ENCODE assay signal across 19 cellular contexts in genomic region chr1:213976665-213977485, GRCh38. TPM values are rescaled to one million over a fixed set of nuclear protein-coding genes. Genes with fewer than 3 reads are reported as not detected.
DNase-seq lines count a peak whose midpoint lies in the region; ATAC-seq, FAIRE-seq and TF ChIP-seq lines count a peak whose summit lies in the region.
"Had no signal": no experiment of that assay in that cellular context is flagged by ENCODE, and none has a peak within 500 bp of the region (broad histone marks: within the 10 kb centered on the region; RNA-seq: fewer than 3 reads in every experiment).

No MANE protein-coding gene starts in this region.

- peak overlapping the region; percentile 47 for H3K4me2 ChIP-seq in endothelial cell of umbilical vein (ENCODE audit: insufficient read depth, low read length)
- H3K4me2 ChIP-seq: BLaER1, KMS-11, SK-N-SH had no signal

- dilution Hi-C loops in endothelial cell of umbilical vein (cut with MboI; ENCODE audit: extremely low pct_ligation_motif_present, low sequenced_read_pairs) = no loop called here

- no peak for TF ChIP-seq CTCF in endothelial cell of umbilical vein (IDR thresholded peaks at IDR 0.05; ENCODE audit: extremely low read depth in 1 of 2, insufficient read depth in 1 of 2, low read depth in 1 of 2, low read length in 2 of 2)

- no peaks in the 10 kb centered on the region for H3K9me1 ChIP-seq in endothelial cell of umbilical vein (replicated peaks; ENCODE audit: control insufficient read depth, extremely low read depth, insufficient read depth, low read length)

- peak overlapping the region; percentile 62 for H3K27ac ChIP-seq in endothelial cell of umbilical vein (ENCODE audit: insufficient read depth, low read depth, low read length)
- H3K27ac ChIP-seq in mesodermal cell (ENCODE audit: low read depth, low read length, severe bottlenecking) = peak overlapping the region; percentile 25
- H3K27ac ChIP-seq: BLaER1, KMS-11 had no signal

- POLR2A ChIA-PET in endothelial cell of umbilical vein (lab: Charles Lee) = interaction anchor here (0.7 to 2.3 kb wide), 3 partner anchors 11 to 143 kb away, joined by 3 to 25 read pairs (median 9); partner anchors contain the start of gene PROX1

- peak; percentile 28 for DNase-seq in HuH-7.5 (ENCODE audit: low spot score)
- DNase-seq in endothelial cell of umbilical vein (ENCODE audit: low read depth, low spot score) = no peak
- no peak for DNase-seq in cerebellar nuclear complex (lab: John Stamatoyannopoulos, UW)
- no peak for DNase-seq in activated CD4-positive, alpha-beta T cell treated with anti-CD3 and anti-CD28 coated beads, Interleukin-2, amount 50 U/mL, for 4 hours
- DNase-seq: CD8-positive, alpha-beta memory T cell; GOT3; HFFc6; NCI-H1092 treated with DMSO at 0.1 percent for 48 hours; NCI-H1694 treated with DMSO at 0.1 percent for 48 hours; NCI-H446 treated with DMSO at 0.1 percent for 48 hours; NCI-H774; Right ventricle myocardium superior; SK-N-SH had no signal

- H3K9ac ChIP-seq in endothelial cell of umbilical vein (replicated peaks; ENCODE audit: extremely low read depth, insufficient read depth, low read length) = no peak overlapping the region
- H3K9ac ChIP-seq: BLaER1, KMS-11, SK-N-SH had no signal

- H3K79me2 ChIP-seq in endothelial cell of umbilical vein (ENCODE audit: control insufficient read depth, insufficient read depth, low read length) = no peaks in the 10 kb centered on the region

- H3K9me3 ChIP-seq in endothelial cell of umbilical vein (replicated peaks; ENCODE audit: control insufficient read depth, insufficient read depth, low read length) = no peaks in the 10 kb centered on the region
- H3K9me3 ChIP-seq in mesodermal cell (ENCODE audit: control insufficient read depth, low read length) = no peaks in the 10 kb centered on the region
- H3K9me3 ChIP-seq: SK-N-SH had no signal

- WGBS in mesodermal cell (ENCODE audit: insufficient coverage in 2 of 2), 2 experiments = 67 to 76% methylated on average over 3 to 7 of the region's 8 CpGs

- no peak for TF ChIP-seq POLR2A in endothelial cell of umbilical vein (IDR thresholded peaks at IDR 0.05; ENCODE audit: low read depth, low read length)

- H3K4me1 ChIP-seq in endothelial cell of umbilical vein (ENCODE audit: control insufficient read depth, extremely low read depth, insufficient read depth, low read length) = peaks cover 36% of the 10 kb centered on the region
- peaks cover 27% of the 10 kb centered on the region for H3K4me1 ChIP-seq in mesodermal cell (ENCODE audit: control insufficient read depth, insufficient read depth, low read length, poor library complexity, severe bottlenecking)

- no peaks in the 10 kb centered on the region for H4K20me1 ChIP-seq in endothelial cell of umbilical vein (replicated peaks; ENCODE audit: control insufficient read depth, extremely low read depth, insufficient read depth, low read length)
- H4K20me1 ChIP-seq: BLaER1 had no signal

- intact Hi-C loops in endothelial cell of umbilical vein (cut with micrococcal nuclease) = no loop called here

- no peaks in the 10 kb centered on the region for H3K36me3 ChIP-seq in endothelial cell of umbilical vein (ENCODE audit: control insufficient read depth in 2 of 2, extremely low read depth in 1 of 2, insufficient read depth in 2 of 2, low read length in 2 of 2)
- no peaks in the 10 kb centered on the region for H3K36me3 ChIP-seq in mesodermal cell (ENCODE audit: control insufficient read depth, insufficient read depth, low read length)
- H3K36me3 ChIP-seq: BLaER1 had no signal

- FAIRE-seq in endothelial cell of umbilical vein (lab: Jason Lieb, UNC) = no peak

- CTCF ChIA-PET in endothelial cell of umbilical vein (lab: Charles Lee) = interaction anchor here (1.0 to 2.4 kb wide), 7 partner anchors 10 to 355 kb away, joined by 4 to 17 read pairs (median 6); partner anchors contain the start of gene PROX1

- H2AFZ ChIP-seq in endothelial cell of umbilical vein (ENCODE audit: low read depth, low read length) = no peak overlapping the region

- H3K27me3 ChIP-seq in endothelial cell of umbilical vein (ENCODE audit: control insufficient read depth in 2 of 2, insufficient read depth in 2 of 2, low read length in 2 of 2) = no peaks in the 10 kb centered on the region

- H3K4me3 ChIP-seq in endothelial cell of umbilical vein (replicated peaks in 1 of 3; ENCODE audit: insufficient read depth in 1 of 3, low read depth in 1 of 3, low read length in 3 of 3) (no peak overlapping the region), mesodermal cell (ENCODE audit: extremely low read depth, insufficient read depth, low read length, poor library complexity, severe bottlenecking) (no peak overlapping the region)
- H3K4me3 ChIP-seq: BLaER1 had no signal

- BruUV-seq in endothelial cell of umbilical vein (replicated peaks; lab: Mats Ljungman, UMichigan) = no TSS peak

- ATAC-seq in GM19023 (IDR thresholded peaks at IDR 0.05; ENCODE audit: unreplicated experiment) = no peak
- ATAC-seq in GM21528 (IDR thresholded peaks at IDR 0.05; ENCODE audit: low FRiP score, unreplicated experiment) = no peak
- ATAC-seq: Panc1 had no signal

TF ChIP-seq in endothelial cell of umbilical vein, 7 proteins besides CTCF, POLR2A, EP300 and RAD21:
- no peak for TF ChIP-seq JUN (IDR thresholded peaks at IDR 0.05; ENCODE audit: borderline replicate concordance, insufficient read depth, insufficient read length, low read depth)
- TF ChIP-seq GATA2 (IDR thresholded peaks at IDR 0.05; ENCODE audit: insufficient read depth, insufficient read length, low read depth, low read length) = no peak
- no peak for TF ChIP-seq FOS (IDR thresholded peaks at IDR 0.05; ENCODE audit: borderline replicate concordance, insufficient read depth, low read length)
- no peak for TF ChIP-seq MYC (IDR thresholded peaks at IDR 0.05; ENCODE audit: low read depth, low read length)
- TF ChIP-seq POLR2AphosphoS5 (IDR thresholded peaks at IDR 0.05; ENCODE audit: insufficient read depth, low read depth, low read length) = no peak
- no peak for TF ChIP-seq EZH2 (IDR thresholded peaks at IDR 0.05; ENCODE audit: borderline replicate concordance, low read depth, low read length, severe bottlenecking)
- TF ChIP-seq MAX (IDR thresholded peaks at IDR 0.05; ENCODE audit: insufficient read depth, insufficient read length) = no peak

RNA-seq across cellular contexts. Expression of gene PROX1, which starts 10.9 kb away (rescaled TPM):
- 3.3 and 4.0 TPM in 2 replicates for total RNA-seq in endothelial cell of umbilical vein
- 1.5 and 2.2 TPM in 2 replicates for polyA plus RNA-seq in endothelial cell of umbilical vein
- polyA plus RNA-seq in endothelial cell of umbilical vein (2011; cell fraction: cytosol; rRNA removed) = 0.42 and 0.46 TPM in 2 replicates
- polyA plus RNA-seq in endothelial cell of umbilical vein (2011; cell fraction: nucleus; rRNA removed) = 3.0 and 3.4 TPM in 2 replicates
- polyA plus RNA-seq in endothelial cell of umbilical vein (2012) = 1.0 and 1.2 TPM in 2 replicates
- polyA minus RNA-seq in endothelial cell of umbilical vein = 4.3 and 14.9 TPM in 2 replicates
- polyA minus RNA-seq in endothelial cell of umbilical vein (2011; cell fraction: cytosol; rRNA and poly(A)+ RNA removed) = not detected
- polyA minus RNA-seq in endothelial cell of umbilical vein (2011; cell fraction: nucleus; rRNA and poly(A)+ RNA removed) = 9.2 and 11.3 TPM in 2 replicates
- polyA plus RNA-seq in mesodermal cell (2013, experiment 1 of 2) = 4.0 TPM
- 5.0 TPM for polyA plus RNA-seq in mesodermal cell (2013, experiment 2 of 2)
- total RNA-seq: CD8-positive, alpha-beta memory T cell had no signal
- polyA plus RNA-seq: CD8-positive, alpha-beta memory T cell had no signal
